In the genomic region with DNA sequence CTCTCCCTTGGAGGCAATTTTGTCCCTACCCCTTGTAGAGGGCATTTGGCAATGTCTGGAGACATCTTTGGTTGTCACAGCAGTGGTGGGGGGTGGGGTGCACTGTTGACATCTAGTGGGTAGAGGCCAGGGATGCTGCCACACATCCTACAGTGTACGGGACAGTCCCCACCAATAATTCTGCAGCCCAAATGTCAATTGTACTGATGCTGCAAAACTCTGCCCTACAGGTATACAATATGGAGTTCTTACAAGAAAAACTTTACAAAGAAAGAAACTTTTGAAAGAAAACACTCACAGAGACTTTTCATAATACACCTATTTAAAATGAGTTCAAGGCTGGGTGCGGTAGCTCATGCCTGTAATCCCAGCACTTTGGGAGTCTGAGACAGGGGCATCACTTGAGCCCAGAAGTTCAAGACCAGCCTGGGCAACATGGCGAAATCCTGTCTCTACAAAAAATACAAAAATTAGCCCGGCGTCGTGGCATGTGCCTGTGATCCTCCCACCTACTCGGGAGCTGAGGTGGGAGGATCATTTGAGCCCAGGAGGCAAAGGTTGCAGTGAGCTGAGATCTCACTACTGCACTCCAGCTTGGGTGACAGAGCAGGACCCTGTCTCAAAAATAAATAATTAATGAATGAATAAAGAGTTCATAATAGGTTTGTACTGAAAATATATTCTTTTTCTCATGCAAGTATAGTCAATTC, we compare ENCODE assay signal across 11 cellular contexts. TPM values are rescaled to one million over a fixed set of nuclear protein-coding genes. Genes with fewer than 3 reads are reported as not detected.
"Had no signal": no experiment of that assay in that cellular context is flagged by ENCODE, and none has a peak within 500 bp of the region (broad histone marks: within the 10 kb centered on the region; RNA-seq: fewer than 3 reads in every experiment).

No MANE protein-coding gene starts in this region.

- H3K27ac ChIP-seq: gastrocnemius medialis, lower lobe of right lung, WERI-Rb-1 had no signal

- H3K27ac Mint-ChIP-seq: activated naive CD8-positive, alpha-beta T cell; natural killer cell treated with Interleukin-12 subunit alpha and Interleukin-12 subunit beta and Interleukin-15 and Interleukin-18, amount 100 ng/mL, for 72 hours had no signal

- H3K36me3 Mint-ChIP-seq: activated naive CD8-positive, alpha-beta T cell; natural killer cell treated with Interleukin-12 subunit alpha and Interleukin-12 subunit beta and Interleukin-15 and Interleukin-18, amount 100 ng/mL, for 72 hours had no signal

- DNase-seq: activated effector memory CD4-positive, alpha-beta T cell treated with Interleukin-2 at 50 U/mL for 16 hours; effector memory CD4-positive, alpha-beta T cell; lower lobe of right lung had no signal

- H3K4me1 ChIP-seq: gastrocnemius medialis, tibial nerve had no signal

- H3K4me3 Mint-ChIP-seq: activated naive CD8-positive, alpha-beta T cell; natural killer cell treated with Interleukin-12 subunit alpha and Interleukin-12 subunit beta and Interleukin-15 and Interleukin-18, amount 100 ng/mL, for 72 hours had no signal

- H3K27me3 ChIP-seq: body of pancreas, gastrocnemius medialis, tibial nerve had no signal

- H3K9me3 ChIP-seq: body of pancreas, gastrocnemius medialis, lower lobe of right lung, mucosa of descending colon, tibial nerve had no signal

- H3K36me3 ChIP-seq: gastrocnemius medialis, WERI-Rb-1 had no signal

- H3K27me3 Mint-ChIP-seq: natural killer cell treated with Interleukin-12 subunit alpha and Interleukin-12 subunit beta and Interleukin-15 and Interleukin-18, amount 100 ng/mL, for 72 hours had no signal

- H3K9me3 Mint-ChIP-seq: natural killer cell treated with Interleukin-12 subunit alpha and Interleukin-12 subunit beta and Interleukin-15 and Interleukin-18, amount 100 ng/mL, for 72 hours had no signal

- H3K4me3 ChIP-seq: body of pancreas, gastrocnemius medialis, lower lobe of right lung, mucosa of descending colon, tibial nerve had no signal

RNA-seq across cellular contexts. Expression of a gene that starts 59.4 kb away (rescaled TPM):
- total RNA-seq: natural killer cell treated with Interleukin-12 subunit alpha and Interleukin-12 subunit beta and Interleukin-15 and Interleukin-18, amount 100 ng/mL, for 72 hours; T-helper 1 cell treated with Interleukin-12 subunit alpha and Interleukin-12 subunit beta and Interleukin-4 antibody, amounts not matched to agents 30 ng/mL and 1 ng/mL, for 36 hours had no signal
